In the genomic region with DNA sequence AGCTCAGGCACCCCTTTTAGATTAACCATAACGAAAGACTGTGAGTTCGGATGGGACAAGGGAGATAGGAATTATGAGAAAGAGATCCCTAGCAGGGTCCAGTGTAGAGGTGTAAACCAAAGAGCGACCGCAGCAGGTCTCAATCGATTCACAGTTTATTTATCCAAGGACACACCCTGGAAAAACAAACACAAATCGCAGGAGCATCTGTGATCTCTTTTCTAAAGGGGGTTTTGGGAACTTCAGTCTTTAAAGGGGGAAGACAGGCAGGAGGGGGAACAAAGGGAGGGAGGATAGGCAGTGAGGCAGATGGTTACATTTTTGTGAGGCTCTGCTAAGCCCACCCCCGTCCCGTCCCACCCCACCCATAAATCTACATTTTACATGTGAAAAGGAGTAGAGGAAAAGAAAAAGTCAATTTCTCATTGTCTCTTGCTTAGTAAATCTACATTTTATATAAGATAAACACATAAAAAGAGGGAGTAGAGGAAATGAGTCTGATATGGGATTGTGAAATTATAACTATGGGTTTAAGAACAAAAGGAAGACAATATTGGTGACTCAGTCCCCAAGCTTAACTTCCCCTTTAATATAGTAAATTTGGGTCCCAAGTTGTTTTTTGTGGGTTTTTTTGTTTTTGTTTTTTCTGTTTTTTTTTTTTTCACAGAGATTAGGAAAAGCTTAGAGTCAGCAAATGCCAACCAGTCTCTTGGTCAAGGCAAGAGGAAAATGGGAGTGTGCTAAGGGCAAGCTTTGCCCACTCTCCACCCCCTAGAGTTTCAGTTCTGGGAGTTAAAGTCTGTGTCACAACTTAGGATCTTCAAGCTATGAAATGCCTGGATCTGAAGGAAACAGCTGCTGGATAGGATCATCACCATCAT, we compare ENCODE assay signal across 11 cellular contexts.
A peak's percentile ranks its signal among the peaks of the same experiment; 100 is the strongest.
DNase-seq lines count a peak whose midpoint lies in the region; ATAC-seq and TF ChIP-seq lines count a peak whose summit lies in the region.
"Had no signal": no experiment of that assay in that cellular context is flagged by ENCODE, and none has a peak within 500 bp of the region (broad histone marks: within the 10 kb centered on the region; RNA-seq: fewer than 3 reads in every experiment).

No MANE protein-coding gene starts in this region.

- no peak overlapping the region for H3K4me3 ChIP-seq in cardiac fibroblast (replicated peaks in 1 of 2; ENCODE audit: low read depth in 2 of 2, low read length in 2 of 2)

- DNase-seq in NCI-H2029 (lab: John Stamatoyannopoulos, UW) (peak; percentile 10), NCI-H2029 treated with DMSO at 0.1 percent for 48 hours (lab: John Stamatoyannopoulos, UW) (no peak), NCI-H345 (lab: John Stamatoyannopoulos, UW) (peak; percentile 71), cardiac fibroblast (ENCODE audit: low read depth in 2 of 2) (peak; percentile 53 to 80), sciatic nerve (ENCODE audit: low spot score) (no peak), NCI-H1417 treated with DMSO at 0.1 percent for 48 hours (lab: John Stamatoyannopoulos, UW) (no peak)
- DNase-seq: NCI-H446, T-helper 9 cell had no signal

- ATAC-seq in sciatic nerve = peak; percentile 55
- no peak for ATAC-seq in GM21825 (IDR thresholded peaks at IDR 0.05; ENCODE audit: unreplicated experiment)
- ATAC-seq in HG03045 (IDR thresholded peaks at IDR 0.05; ENCODE audit: unreplicated experiment) = no peak
- ATAC-seq: natural killer cell treated with Interleukin-12 subunit alpha and Interleukin-12 subunit beta and Interleukin-15 and Interleukin-18, amount 100 ng/mL, for 72 hours had no signal

- intact Hi-C loops in sciatic nerve (cut with DNase I) = no loop called here

- no peak for TF ChIP-seq CTCF in cardiac fibroblast (IDR thresholded peaks at IDR 0.05; ENCODE audit: low read depth, low read length)

Comparison
In these comparisons a context has a peak if more than half of its experiments do, and no peak if none do; other contexts are left out.
1. DNase-seq: peak in NCI-H2029 (single experiment), NCI-H345 (single experiment) and cardiac fibroblast (2 of 2); none in NCI-H2029 treated with DMSO at 0.1 percent for 48 hours (single experiment), sciatic nerve (single experiment) and NCI-H1417 treated with DMSO at 0.1 percent for 48 hours (single experiment).